5 cellular contexts compared by ENCODE assay signal in genomic region chr12:132416827-132417226, GRCh38.
"Had no signal": no experiment of that assay in that cellular context is flagged by ENCODE, and none has a peak within 500 bp of the region (broad histone marks: within the 10 kb centered on the region; RNA-seq: fewer than 3 reads in every experiment).

No MANE protein-coding gene starts in this region.

- H3K4me3 ChIP-seq: K562 had no signal

- DNase-seq: IMR-90, KBM-7, KG1 had no signal

- ATAC-seq: K562 had no signal

- H3K27ac ChIP-seq: HL-60 had no signal
